In the genomic region with DNA sequence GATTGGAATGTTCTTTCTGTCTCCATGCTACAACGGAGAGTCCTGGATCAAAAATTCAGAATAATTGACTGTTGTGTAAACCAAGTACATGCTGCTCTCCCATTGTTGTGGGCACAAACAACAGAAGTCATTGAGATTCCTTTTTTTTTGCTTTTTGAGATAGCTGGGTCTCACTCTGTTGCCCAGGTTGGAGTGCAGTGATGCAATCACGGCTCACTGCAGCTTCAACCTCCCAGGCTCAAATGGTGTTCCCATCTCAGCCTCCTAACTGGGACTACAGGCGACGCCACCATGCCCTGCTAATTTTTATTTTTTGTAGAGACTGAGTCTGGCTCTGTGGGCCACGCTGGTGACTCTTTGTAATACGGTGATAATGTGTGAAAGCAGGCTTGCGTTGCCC, we compare ENCODE assay signal across 1 cellular context.
TF ChIP-seq lines count a peak whose summit lies in the region.

No MANE protein-coding gene starts in this region.

TF ChIP-seq in HepG2, 621 proteins besides CTCF, POLR2A, EP300 and RAD21:
- peak; percentile 71 for TF ChIP-seq CEBPB (IDR thresholded peaks at IDR 0.05; ENCODE audit: borderline replicate concordance, low read depth, low read length)
- no peak for TF ChIP-seq ZNF432 (CRISPR knock-in tag; IDR thresholded peaks at IDR 0.05; ENCODE audit: borderline replicate concordance)
- TF ChIP-seq, protein P1, sequence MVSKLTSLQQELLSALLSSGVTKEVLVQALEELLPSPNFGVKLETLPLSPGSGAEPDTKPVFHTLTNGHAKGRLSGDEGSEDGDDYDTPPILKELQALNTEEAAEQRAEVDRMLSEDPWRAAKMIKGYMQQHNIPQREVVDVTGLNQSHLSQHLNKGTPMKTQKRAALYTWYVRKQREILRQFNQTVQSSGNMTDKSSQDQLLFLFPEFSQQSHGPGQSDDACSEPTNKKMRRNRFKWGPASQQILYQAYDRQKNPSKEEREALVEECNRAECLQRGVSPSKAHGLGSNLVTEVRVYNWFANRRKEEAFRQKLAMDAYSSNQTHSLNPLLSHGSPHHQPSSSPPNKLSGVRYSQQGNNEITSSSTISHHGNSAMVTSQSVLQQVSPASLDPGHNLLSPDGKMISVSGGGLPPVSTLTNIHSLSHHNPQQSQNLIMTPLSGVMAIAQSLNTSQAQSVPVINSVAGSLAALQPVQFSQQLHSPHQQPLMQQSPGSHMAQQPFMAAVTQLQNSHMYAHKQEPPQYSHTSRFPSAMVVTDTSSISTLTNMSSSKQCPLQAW (CRISPR knock-in tag; IDR thresholded peaks at IDR 0.05), result 0 out of 2 replicates have a peak, but pooled peaks have one; percentile 31
- no peak for TF ChIP-seq ZNF468 (CRISPR knock-in tag; IDR thresholded peaks at IDR 0.05)
- TF ChIP-seq CEBPG (CRISPR knock-in tag; IDR thresholded peaks at IDR 0.05), result peak; percentile 68
- no peak for TF ChIP-seq HNF4G (IDR thresholded peaks at IDR 0.05; ENCODE audit: borderline replicate concordance, low read depth, low read length)
- no peak for TF ChIP-seq HNF4G (CRISPR knock-in tag; IDR thresholded peaks at IDR 0.05; ENCODE audit: borderline replicate concordance, low read depth)
- peak; percentile 88 for TF ChIP-seq ZNF121 (CRISPR knock-in tag; IDR thresholded peaks at IDR 0.05)
- TF ChIP-seq, protein P2, sequence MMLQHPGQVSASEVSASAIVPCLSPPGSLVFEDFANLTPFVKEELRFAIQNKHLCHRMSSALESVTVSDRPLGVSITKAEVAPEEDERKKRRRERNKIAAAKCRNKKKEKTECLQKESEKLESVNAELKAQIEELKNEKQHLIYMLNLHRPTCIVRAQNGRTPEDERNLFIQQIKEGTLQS (CRISPR knock-in tag; IDR thresholded peaks at IDR 0.05), result 0 out of 2 replicates have a peak, but pooled peaks have one; percentile 28
- no peak for TF ChIP-seq HES4 (CRISPR knock-in tag; IDR thresholded peaks at IDR 0.05; ENCODE audit: borderline replicate concordance)
- peak; percentile 36; the same call in 1 of the 2 replicates for TF ChIP-seq ATF7 (IDR thresholded peaks at IDR 0.05)
- TF ChIP-seq ATF7 (CRISPR knock-in tag; IDR thresholded peaks at IDR 0.05), result no peak
- no peak for TF ChIP-seq KLF15 (CRISPR knock-in tag; IDR thresholded peaks at IDR 0.05; ENCODE audit: borderline replicate concordance)
